8 cellular contexts compared by ENCODE assay signal in genomic region chr2:45567974-45568789, GRCh38. TPM values are rescaled to one million over a fixed set of nuclear protein-coding genes. Genes with fewer than 3 reads are reported as not detected.
DNase-seq lines count a peak whose midpoint lies in the region; ATAC-seq and TF ChIP-seq lines count a peak whose summit lies in the region.

No MANE protein-coding gene starts in this region.

- peaks cover 25% of the 10 kb centered on the region for H3K79me2 ChIP-seq in MM.1S (ENCODE audit: low read length)

- H3K27me3 ChIP-seq in MM.1S (replicated peaks; ENCODE audit: insufficient read depth, low read length) = no peaks in the 10 kb centered on the region

- CTCF ChIA-PET in HEK293T (lab: Yijun Ruan, JAX) = interaction anchor here (1.0 kb wide), 1 partner anchor 18 kb away, joined by 4 read pairs; no protein-coding TSS in a partner anchor

- H3K27me3 Mint-ChIP-seq in neural crest cell (ENCODE audit: low read depth) = no peaks in the 10 kb centered on the region

- POLR2A ChIA-PET in HEK293T (lab: Yijun Ruan, JAX) = no interaction called here

- H4K20me1 ChIP-seq in MM.1S (ENCODE audit: insufficient read depth, low read length) = no peaks in the 10 kb centered on the region

- peak; percentile 90 for ATAC-seq in GM18519 (IDR thresholded peaks at IDR 0.05; ENCODE audit: low FRiP score, unreplicated experiment)

- peak overlapping the region; percentile 55 for H3K4me3 ChIP-seq in MM.1S (ENCODE audit: low read length)

- H3F3A ChIP-seq in MM.1S (ENCODE audit: insufficient read depth, low read length) = peaks cover 15% of the 10 kb centered on the region

- H2AFZ ChIP-seq in MM.1S (ENCODE audit: low read length) = peak overlapping the region; percentile 39

- DNase-seq in HEK293T (ENCODE audit: extremely low spot score) (peak; percentile 10), MM.1S (peak; percentile 90), dermis microvascular lymphatic vessel endothelial cell (ENCODE audit: low read depth in 2 of 2) (peak; percentile 57 to 68), neural crest cell (ENCODE audit: low read depth, low spot score) (no peak), NCI-H226 (no peak), activated gamma-delta T cell treated with Interleukin-2 at 50 U/mL for 16 hours (no peak), NCI-H345 (lab: John Stamatoyannopoulos, UW) (no peak)

- no peak for TF ChIP-seq CTCF in MM.1S (IDR thresholded peaks at IDR 0.05; ENCODE audit: low read length)
- TF ChIP-seq CTCF in neural crest cell (conservative IDR thresholded peaks at IDR 0.05) = no peak

- H3K36me3 ChIP-seq in MM.1S (replicated peaks; ENCODE audit: insufficient read depth, low read length) = no peaks in the 10 kb centered on the region

- no peaks in the 10 kb centered on the region for H3K9me3 Mint-ChIP-seq in neural crest cell

- no peaks in the 10 kb centered on the region for H3K9me2 ChIP-seq in MM.1S (replicated peaks; ENCODE audit: insufficient read depth, low read length)

- H3K9ac ChIP-seq in MM.1S (ENCODE audit: low read length) = peak overlapping the region; percentile 59

- peak overlapping the region; percentile 90 for H3K27ac ChIP-seq in MM.1S (ENCODE audit: low read length)

- peak overlapping the region; percentile 85 for H3K4me2 ChIP-seq in MM.1S (ENCODE audit: low read depth, low read length)

- no peaks in the 10 kb centered on the region for H3K9me3 ChIP-seq in MM.1S (replicated peaks; ENCODE audit: insufficient read depth, low read length)

- no peaks in the 10 kb centered on the region for H3K4me1 Mint-ChIP-seq in neural crest cell

- peaks cover 11% of the 10 kb centered on the region for H3K36me3 Mint-ChIP-seq in neural crest cell (ENCODE audit: low read depth)

- H3K4me1 ChIP-seq in MM.1S (ENCODE audit: low read length) = peaks cover 16% of the 10 kb centered on the region

- H3K4me3 Mint-ChIP-seq in neural crest cell = no peak overlapping the region

- peak overlapping the region; percentile 36 for H3K27ac Mint-ChIP-seq in neural crest cell (ENCODE audit: unreplicated experiment)

TF ChIP-seq in HEK293T, 16 proteins besides CTCF, POLR2A, EP300 and RAD21:
- no peak for TF ChIP-seq BHLHE40 (IDR thresholded peaks at IDR 0.05; ENCODE audit: borderline replicate concordance)
- no peak for TF ChIP-seq FOXA1 (IDR thresholded peaks at IDR 0.05)
- no peak for TF ChIP-seq CTBP1 (IDR thresholded peaks at IDR 0.05; ENCODE audit: borderline replicate concordance)
- no peak for TF ChIP-seq SUZ12 (IDR thresholded peaks at IDR 0.05)
- TF ChIP-seq FOXM1 (IDR thresholded peaks at IDR 0.05; ENCODE audit: borderline replicate concordance) = no peak
- peak; percentile 71 for TF ChIP-seq PKNOX1 (IDR thresholded peaks at IDR 0.05)

RNA-seq across cellular contexts. Expression of gene SRBD1, which starts 42.9 kb away (rescaled TPM):
- 17.2 and 17.6 TPM in 2 replicates for total RNA-seq in dermis microvascular lymphatic vessel endothelial cell
- 20.1 and 21.4 TPM in 2 replicates for total RNA-seq in neural crest cell

Comparison
In these comparisons a context has a peak if more than half of its experiments do, and no peak if none do; other contexts are left out.
1. DNase-seq: peak in HEK293T (single experiment), MM.1S (single experiment) and dermis microvascular lymphatic vessel endothelial cell (2 of 2); none in neural crest cell (single experiment), NCI-H226 (single experiment), activated gamma-delta T cell treated with Interleukin-2 at 50 U/mL for 16 hours (single experiment) and NCI-H345 (single experiment).